In genomic region chr3:55416381-55416821, GRCh38 we compare ENCODE assay signal across 11 cellular contexts.
DNase-seq lines count a peak whose midpoint lies in the region; ATAC-seq, FAIRE-seq and TF ChIP-seq lines count a peak whose summit lies in the region.
"Had no signal": no experiment of that assay in that cellular context is flagged by ENCODE, and none has a peak within 500 bp of the region (broad histone marks: within the 10 kb centered on the region; RNA-seq: fewer than 3 reads in every experiment).

No MANE protein-coding gene starts in this region.

- TF ChIP-seq CTCF in bronchial epithelial cell (IDR thresholded peaks at IDR 0.05; ENCODE audit: insufficient read depth, low read length, severe bottlenecking) = no peak
- no peak for TF ChIP-seq CTCF in CD8-positive, alpha-beta T cell (IDR thresholded peaks at IDR 0.05)

- H3K4me3 ChIP-seq in bronchial epithelial cell (ENCODE audit: low read depth, low read length) = no peak overlapping the region
- H3K4me3 ChIP-seq in CD8-positive, alpha-beta T cell (ENCODE audit: low read depth, low read length) = no peak overlapping the region

- H3K27me3 ChIP-seq in bronchial epithelial cell (ENCODE audit: control insufficient read depth, insufficient read depth, low read length) = no peaks in the 10 kb centered on the region
- H3K27me3 ChIP-seq in CD8-positive, alpha-beta T cell (ENCODE audit: insufficient read depth, low read length) = no peaks in the 10 kb centered on the region

- FAIRE-seq in bronchial epithelial cell (lab: Jason Lieb, UNC) = no peak

- CTCF ChIA-PET in HEK293T (lab: Yijun Ruan, JAX) = interaction anchor here (0.5 to 0.6 kb wide), 3 partner anchors 11 to 887 kb away, joined by 3 to 5 read pairs (median 4); no protein-coding TSS in a partner anchor
- CTCF ChIA-PET in CD8-positive, alpha-beta T cell (lab: Charles Lee) = no interaction called here

- no peak overlapping the region for H3K27ac ChIP-seq in CD8-positive, alpha-beta T cell (ENCODE audit: low read depth, low read length)

- POLR2A ChIA-PET in HEK293T (lab: Yijun Ruan, JAX) = no interaction called here
- POLR2A ChIA-PET in CD8-positive, alpha-beta T cell (lab: Charles Lee) = no interaction called here

- ATAC-seq in HG03571 (IDR thresholded peaks at IDR 0.05; ENCODE audit: unreplicated experiment) (no peak), Right ventricle myocardium inferior (no peak)
- ATAC-seq in CD8-positive, alpha-beta T cell = no peak

- no peaks in the 10 kb centered on the region for H3K4me1 Mint-ChIP-seq in CD8-positive, alpha-beta T cell (ENCODE audit: low read depth)
- H3K4me1 Mint-ChIP-seq: IgD-negative memory B cell had no signal

- H3K36me3 ChIP-seq in bronchial epithelial cell (ENCODE audit: control insufficient read depth, insufficient read depth, low read length) = no peaks in the 10 kb centered on the region
- no peaks in the 10 kb centered on the region for H3K36me3 ChIP-seq in CD8-positive, alpha-beta T cell (ENCODE audit: insufficient read depth, low read length)

- H3K27me3 Mint-ChIP-seq in CD8-positive, alpha-beta T cell (ENCODE audit: low read depth) = no peaks in the 10 kb centered on the region
- H3K27me3 Mint-ChIP-seq: IgD-negative memory B cell had no signal

- H3K9me3 ChIP-seq in CD8-positive, alpha-beta T cell (ENCODE audit: low read length) = no peaks in the 10 kb centered on the region

- H3K4me1 ChIP-seq in CD8-positive, alpha-beta T cell (ENCODE audit: insufficient read depth, low read length) = no peaks in the 10 kb centered on the region

- intact Hi-C loops in Right ventricle myocardium inferior (cut with DNase I) = no loop called here
- intact Hi-C loops in CD8-positive, alpha-beta T cell (cut with DNase I, micrococcal nuclease) = no loop called here

- H3K27ac Mint-ChIP-seq in CD8-positive, alpha-beta T cell = no peak overlapping the region

- H3K36me3 Mint-ChIP-seq in CD8-positive, alpha-beta T cell = no peaks in the 10 kb centered on the region

- H3K9me3 Mint-ChIP-seq in CD8-positive, alpha-beta T cell = peaks cover 15% of the 10 kb centered on the region

- DNase-seq in GM03348 (ENCODE audit: low spot score) (peak; percentile 89), NCI-H2171 (lab: John Stamatoyannopoulos, UW) (peak; percentile 29), bronchial epithelial cell (ENCODE audit: low read depth) (peak; percentile 6), non-pigmented ciliary epithelial cell (ENCODE audit: low read depth) (peak; percentile 61), HEK293T (ENCODE audit: extremely low spot score) (no peak), Right ventricle myocardium inferior (ENCODE audit: missing footprints) (no peak)
- DNase-seq in CD8-positive, alpha-beta T cell = no peak
- DNase-seq: GF-D8, NCI-H774 had no signal

- no peak overlapping the region for H3K4me3 Mint-ChIP-seq in CD8-positive, alpha-beta T cell
- H3K4me3 Mint-ChIP-seq: IgD-negative memory B cell had no signal

TF ChIP-seq in HEK293T, 16 proteins besides CTCF, POLR2A, EP300 and RAD21:
- TF ChIP-seq HDGF (IDR thresholded peaks at IDR 0.05; ENCODE audit: borderline replicate concordance) (no peak), NFRKB (IDR thresholded peaks at IDR 0.05) (no peak), FOXK2 (IDR thresholded peaks at IDR 0.05) (no peak), ZNF384 (IDR thresholded peaks at IDR 0.05) (no peak), BHLHE40 (IDR thresholded peaks at IDR 0.05; ENCODE audit: borderline replicate concordance) (no peak), ELF4 (IDR thresholded peaks at IDR 0.05) (no peak), L3MBTL2 (conservative IDR thresholded peaks at IDR 0.05) (no peak), SP1 (IDR thresholded peaks at IDR 0.05) (no peak), SUZ12 (IDR thresholded peaks at IDR 0.05) (no peak), LEF1 (IDR thresholded peaks at IDR 0.05; ENCODE audit: borderline replicate concordance) (no peak), CTBP1 (IDR thresholded peaks at IDR 0.05; ENCODE audit: borderline replicate concordance) (no peak), TARDBP (IDR thresholded peaks at IDR 0.05) (no peak), FOXA1 (IDR thresholded peaks at IDR 0.05) (no peak), PKNOX1 (IDR thresholded peaks at IDR 0.05) (no peak), ARNT (IDR thresholded peaks at IDR 0.05) (no peak)

Comparison
In these comparisons a context has a peak if more than half of its experiments do, and no peak if none do; other contexts are left out.
1. DNase-seq: peak in GM03348 (single experiment), NCI-H2171 (single experiment), bronchial epithelial cell (single experiment) and non-pigmented ciliary epithelial cell (single experiment); none in HEK293T (single experiment), Right ventricle myocardium inferior (single experiment) and CD8-positive, alpha-beta T cell (0 of 7).